Comparison of ENCODE assay signal across 29 cellular contexts in genomic region chr2:204065571-204065970, GRCh38.
"Had no signal": no experiment of that assay in that cellular context is flagged by ENCODE, and none has a peak within 500 bp of the region (broad histone marks: within the 10 kb centered on the region; RNA-seq: fewer than 3 reads in every experiment).

No MANE protein-coding gene starts in this region.

- H3K9me3 ChIP-seq: colonic mucosa, gastroesophageal sphincter, heart left ventricle, left lung, ovary, psoas muscle, sigmoid colon, thyroid gland, upper lobe of left lung had no signal

- H3K36me3 Mint-ChIP-seq: naive thymus-derived CD8-positive, alpha-beta T cell; stimulated activated naive B cell treated with anti-CD40 and anti-IgM and Interleukin-4, amounts not matched to agents 10 μg/mL and 1 μg/mL and 100 μg/mL, for 72 hours had no signal

- H3K79me2 ChIP-seq: hepatocyte had no signal

- H2AFZ ChIP-seq: hepatocyte had no signal

- H3K4me1 ChIP-seq: colonic mucosa, foreskin keratinocyte, gastroesophageal sphincter, heart left ventricle, left lung, psoas muscle, sigmoid colon, spleen, thyroid gland, upper lobe of left lung had no signal

- H3K27me3 ChIP-seq: colonic mucosa, foreskin keratinocyte, gastroesophageal sphincter, hepatocyte, left lung, ovary, sigmoid colon, thyroid gland, upper lobe of left lung had no signal

- H3K27ac Mint-ChIP-seq: dendritic cell treated with granulocyte-macrophage colony-stimulating factor and Interleukin-4, amounts not matched to agents 40 ng/mL and 50 ng/mL, for 4 days; endodermal cell; naive thymus-derived CD8-positive, alpha-beta T cell; nephron progenitor cell; stimulated activated naive B cell treated with anti-CD40 and anti-IgM and Interleukin-4, amounts not matched to agents 10 μg/mL and 1 μg/mL and 100 μg/mL, for 72 hours; stimulated activated naive CD8-positive, alpha-beta T cell treated with anti-CD3 and anti-CD28 coated beads, Interleukin-15, Interleukin-2, amounts not matched to agents 100 ng/mL and 50 ng/mL, for 24 hours had no signal

- DNase-seq: colonic mucosa; effector CD8-positive, alpha-beta T cell; endodermal cell; heart left ventricle; kidney; left cardiac atrium; left lung; mesendoderm; naive thymus-derived CD8-positive, alpha-beta T cell; nephron progenitor cell; nucleus accumbens; ovary; posterior cingulate gyrus; psoas muscle; right cardiac atrium; sigmoid colon; spleen; stimulated activated CD4-positive, alpha-beta T cell treated with anti-CD3 and anti-CD28 coated beads, Interleukin-15, amount 100 ng/mL, for 24 hours; stimulated activated CD4-positive, alpha-beta T cell treated with anti-CD3 and anti-CD28 coated beads, Interleukin-2, amount 100 ng/mL, for 48 hours; stimulated activated naive B cell treated with anti-CD40 and anti-IgM and Interleukin-4, amounts not matched to agents 10 μg/mL and 1 μg/mL and 100 μg/mL, for 72 hours; thyroid gland; upper lobe of left lung had no signal

- H3K4me1 Mint-ChIP-seq: naive thymus-derived CD8-positive, alpha-beta T cell; stimulated activated naive B cell treated with anti-CD40 and anti-IgM and Interleukin-4, amounts not matched to agents 10 μg/mL and 1 μg/mL and 100 μg/mL, for 72 hours had no signal

- H3K4me3 ChIP-seq: colonic mucosa, gastroesophageal sphincter, heart left ventricle, hepatocyte, left lung, ovary, psoas muscle, sigmoid colon, spleen, thyroid gland, upper lobe of left lung had no signal

- H3K4me2 ChIP-seq: hepatocyte had no signal

- H3K9me3 Mint-ChIP-seq: stimulated activated naive B cell treated with anti-CD40 and anti-IgM and Interleukin-4, amounts not matched to agents 10 μg/mL and 1 μg/mL and 100 μg/mL, for 72 hours; stimulated activated naive CD8-positive, alpha-beta T cell treated with anti-CD3 and anti-CD28 coated beads, Interleukin-15, Interleukin-2, amounts not matched to agents 100 ng/mL and 50 ng/mL, for 24 hours had no signal

- H3K27ac ChIP-seq: colonic mucosa, epithelial cell of prostate, foreskin keratinocyte, gastroesophageal sphincter, heart left ventricle, hepatocyte, left lung, ovary, psoas muscle, sigmoid colon, spleen, thyroid gland, upper lobe of left lung had no signal

- FAIRE-seq: kidney, urothelium cell line had no signal

- H3K36me3 ChIP-seq: colonic mucosa, gastroesophageal sphincter, heart left ventricle, left lung, ovary, sigmoid colon, spleen, thyroid gland, upper lobe of left lung had no signal

- H3K4me3 Mint-ChIP-seq: dendritic cell treated with granulocyte-macrophage colony-stimulating factor and Interleukin-4, amounts not matched to agents 40 ng/mL and 50 ng/mL, for 4 days; endodermal cell; naive thymus-derived CD8-positive, alpha-beta T cell; nephron progenitor cell; stimulated activated naive B cell treated with anti-CD40 and anti-IgM and Interleukin-4, amounts not matched to agents 10 μg/mL and 1 μg/mL and 100 μg/mL, for 72 hours; stimulated activated naive CD8-positive, alpha-beta T cell treated with anti-CD3 and anti-CD28 coated beads, Interleukin-15, Interleukin-2, amounts not matched to agents 100 ng/mL and 50 ng/mL, for 24 hours had no signal
